8 cellular contexts compared by ENCODE assay signal in genomic region chr10:56360583-56360966, GRCh38. TPM values are rescaled to one million over a fixed set of nuclear protein-coding genes. Genes with fewer than 3 reads are reported as not detected.
A peak's percentile ranks its signal among the peaks of the same experiment; 100 is the strongest.
DNase-seq lines count a peak whose midpoint lies in the region; ATAC-seq, FAIRE-seq and TF ChIP-seq lines count a peak whose summit lies in the region.

No MANE protein-coding gene starts in this region.

- peaks cover 56% of the 10 kb centered on the region for H3K4me1 Mint-ChIP-seq in activated CD4-positive, alpha-beta T cell treated with anti-CD3 and anti-CD28 coated beads, Interleukin-2, amount 10 ng/mL, durations not matched to agents 7 days and 5 days
- H3K4me1 Mint-ChIP-seq in activated naive CD8-positive, alpha-beta T cell treated with anti-CD3 and anti-CD28 coated beads, Interleukin-2, amount 50 U/mL, for 24 hours, result peaks cover 41% of the 10 kb centered on the region

- TF ChIP-seq EP300 in HepG2 (IDR thresholded peaks at IDR 0.05; ENCODE audit: low read depth in 2 of 2, low read length in 2 of 2), result no peak
- TF ChIP-seq EP300 in HepG2 (CRISPR knock-in tag; IDR thresholded peaks at IDR 0.05; ENCODE audit: borderline replicate concordance), result no peak

- no peak for TF ChIP-seq RAD21 in HepG2 (CRISPR knock-in tag; IDR thresholded peaks at IDR 0.05)

- H3K27ac Mint-ChIP-seq in activated CD4-positive, alpha-beta T cell treated with anti-CD3 and anti-CD28 coated beads, Interleukin-2, amount 10 ng/mL, durations not matched to agents 7 days and 5 days, result peak overlapping the region; percentile 95
- H3K27ac Mint-ChIP-seq in activated naive CD8-positive, alpha-beta T cell treated with anti-CD3 and anti-CD28 coated beads, Interleukin-2, amount 50 U/mL, for 24 hours, result peak overlapping the region; percentile 91

- peaks cover 35% of the 10 kb centered on the region for H3K36me3 Mint-ChIP-seq in activated CD4-positive, alpha-beta T cell treated with anti-CD3 and anti-CD28 coated beads, Interleukin-2, amount 10 ng/mL, durations not matched to agents 7 days and 5 days (ENCODE audit: low read depth)
- peaks cover 43% of the 10 kb centered on the region for H3K36me3 Mint-ChIP-seq in activated naive CD8-positive, alpha-beta T cell treated with anti-CD3 and anti-CD28 coated beads, Interleukin-2, amount 50 U/mL, for 24 hours (ENCODE audit: low read depth)

- H3K79me2 ChIP-seq in HepG2 (ENCODE audit: insufficient read depth, low read length), result peaks cover 13% of the 10 kb centered on the region

- H3K36me3 ChIP-seq in HepG2 (replicated peaks in 1 of 2; ENCODE audit: control insufficient read depth in 1 of 2, insufficient read depth in 2 of 2, low read length in 2 of 2), result peaks cover 1 to 13% of the 10 kb centered on the region in 2 experiments; a peak in 1 of 5 replicates
- H3K36me3 ChIP-seq in thymus (ENCODE audit: control insufficient read depth, insufficient read depth), result peaks cover 3% of the 10 kb centered on the region

- peak overlapping the region; percentile 83 for H3K4me2 ChIP-seq in HepG2 (ENCODE audit: low read depth, low read length)

- no peak for TF ChIP-seq POLR2A in HepG2 (IDR thresholded peaks at IDR 0.05; ENCODE audit: insufficient read depth in 1 of 2, low read depth in 2 of 2, low read length in 2 of 2)

- no peak for ATAC-seq in activated naive CD8-positive, alpha-beta T cell treated with anti-CD3 and anti-CD28 coated beads, Interleukin-2, amount 50 U/mL, for 24 hours
- ATAC-seq in HepG2 (no peak), HG02870 (IDR thresholded peaks at IDR 0.05; ENCODE audit: unreplicated experiment) (no peak), HG02884 (IDR thresholded peaks at IDR 0.05; ENCODE audit: unreplicated experiment) (no peak)

- FAIRE-seq in HepG2 (lab: Jason Lieb, UNC), result no peak

- BruUV-seq in HepG2 (replicated peaks; lab: Mats Ljungman, UMichigan), result TSS peak; percentile 68

- no peaks in the 10 kb centered on the region for H3K9me3 Mint-ChIP-seq in activated CD4-positive, alpha-beta T cell treated with anti-CD3 and anti-CD28 coated beads, Interleukin-2, amount 10 ng/mL, durations not matched to agents 7 days and 5 days
- no peaks in the 10 kb centered on the region for H3K9me3 Mint-ChIP-seq in activated naive CD8-positive, alpha-beta T cell treated with anti-CD3 and anti-CD28 coated beads, Interleukin-2, amount 50 U/mL, for 24 hours

- TF ChIP-seq CTCF in HepG2 (CRISPR knock-in tag; IDR thresholded peaks at IDR 0.05), result no peak

- intact Hi-C loops in HepG2 (cut with micrococcal nuclease; ENCODE audit: unreplicated experiment), result no loop called here

- peak overlapping the region; percentile 28 for H3K27ac ChIP-seq in HepG2 (ENCODE audit: extremely low read length, insufficient read depth, low read length)
- H3K27ac ChIP-seq in thymus (ENCODE audit: low read depth), result no peak overlapping the region

- H3K4me3 ChIP-seq in HepG2 (replicated peaks in 1 of 3; ENCODE audit: insufficient read depth in 1 of 3, low read depth in 2 of 3, low read length in 3 of 3), result peak overlapping the region; percentile 58 to 87 (median 81)
- peak overlapping the region; percentile 72 for H3K4me3 ChIP-seq in thymus (ENCODE audit: low read length)

- H3K27me3 Mint-ChIP-seq in activated CD4-positive, alpha-beta T cell treated with anti-CD3 and anti-CD28 coated beads, Interleukin-2, amount 10 ng/mL, durations not matched to agents 7 days and 5 days, result no peaks in the 10 kb centered on the region
- no peaks in the 10 kb centered on the region for H3K27me3 Mint-ChIP-seq in activated naive CD8-positive, alpha-beta T cell treated with anti-CD3 and anti-CD28 coated beads, Interleukin-2, amount 50 U/mL, for 24 hours

- H3K9me3 ChIP-seq in HepG2 (ENCODE audit: low read length) (no peaks in the 10 kb centered on the region), thymus (ENCODE audit: control insufficient read depth) (no peaks in the 10 kb centered on the region)

- H3K27me3 ChIP-seq in HepG2 (ENCODE audit: control insufficient read depth in 1 of 2, insufficient read depth in 2 of 2, low read length in 2 of 2), result no peaks in the 10 kb centered on the region; a peak in 1 of 5 replicates
- H3K27me3 ChIP-seq in thymus (ENCODE audit: control insufficient read depth, insufficient read depth), result no peaks in the 10 kb centered on the region

- CTCF ChIA-PET in activated CD4-positive, alpha-beta T cell treated with anti-CD3 and anti-CD28 coated beads, Interleukin-2, amount 10 ng/mL, durations not matched to agents 7 days and 5 days (lab: Charles Lee), result no interaction called here
- CTCF ChIA-PET in HepG2 (lab: Yijun Ruan, JAX; ENCODE audit: low intra/inter-chr PET ratio, low total read pairs), result no interaction called here

- 5% methylated on average over 6 of the region's 6 CpGs for WGBS in HepG2 (ENCODE audit: low lambda C conversion rate)
- 17% methylated on average over 6 of the region's 6 CpGs for WGBS in thymus

- in situ Hi-C loops in HepG2 (cut with HindIII; ENCODE audit: extremely low pct_ligation_motif_present, low pct_unique_long_range_greater_than_20kb), result no loop called here

- H3K4me1 ChIP-seq in HepG2 (ENCODE audit: insufficient read depth, low read length) (peaks cover 29% of the 10 kb centered on the region), thymus (ENCODE audit: control insufficient read depth, insufficient read depth, low read length) (peaks cover 11% of the 10 kb centered on the region)

- DNase-seq in activated CD4-positive, alpha-beta T cell treated with anti-CD3 and anti-CD28 coated beads, Interleukin-2, amount 10 ng/mL, durations not matched to agents 7 days and 5 days, result no peak
- no peak for DNase-seq in activated CD4-positive, alpha-beta T cell treated with anti-CD3 and anti-CD28 coated beads for 4 hours
- no peak for DNase-seq in activated naive CD8-positive, alpha-beta T cell treated with anti-CD3 and anti-CD28 coated beads, Interleukin-2, amount 50 U/mL, for 24 hours
- DNase-seq in HepG2 (ENCODE audit: low spot score) (no peak), superior temporal gyrus (ENCODE audit: extremely low spot score) (no peak)

- H2AFZ ChIP-seq in HepG2 (ENCODE audit: low read length), result peak overlapping the region; percentile 2

- peak overlapping the region; percentile 98 for H3K4me3 Mint-ChIP-seq in activated CD4-positive, alpha-beta T cell treated with anti-CD3 and anti-CD28 coated beads, Interleukin-2, amount 10 ng/mL, durations not matched to agents 7 days and 5 days
- peak overlapping the region; percentile 97 for H3K4me3 Mint-ChIP-seq in activated naive CD8-positive, alpha-beta T cell treated with anti-CD3 and anti-CD28 coated beads, Interleukin-2, amount 50 U/mL, for 24 hours

- peak overlapping the region; percentile 74 for H3K9ac ChIP-seq in HepG2 (ENCODE audit: insufficient read depth, low read depth, low read length)

- no peaks in the 10 kb centered on the region for H4K20me1 ChIP-seq in HepG2 (ENCODE audit: insufficient read depth, low read length)

- POLR2A ChIA-PET in activated CD4-positive, alpha-beta T cell treated with anti-CD3 and anti-CD28 coated beads, Interleukin-2, amount 10 ng/mL, durations not matched to agents 7 days and 5 days (lab: Charles Lee), result interaction anchor here (0.9 kb wide), 1 partner anchor 11 kb away, joined by 5 read pairs; no protein-coding TSS in a partner anchor
- POLR2A ChIA-PET in HepG2 (lab: Yijun Ruan, JAX), result no interaction called here

TF ChIP-seq in HepG2, 621 proteins besides CTCF, POLR2A, EP300 and RAD21:
- TF ChIP-seq CSRNP1 (CRISPR knock-in tag; IDR thresholded peaks at IDR 0.05), result 0 out of 2 replicates have a peak, but pooled peaks have one; percentile 33
- no peak for TF ChIP-seq ZNF253 (CRISPR knock-in tag; IDR thresholded peaks at IDR 0.05; ENCODE audit: borderline replicate concordance)
- no peak for TF ChIP-seq SMARCC2 (IDR thresholded peaks at IDR 0.05)
- TF ChIP-seq ARID2 (CRISPR knock-in tag; IDR thresholded peaks at IDR 0.05; ENCODE audit: borderline replicate concordance), result 0 out of 2 replicates have a peak, but pooled peaks have one; percentile 2
TF ChIP-seq in HepG2: peak in this region for 2.

RNA-seq across cellular contexts. Expression of gene ZWINT, which starts 0.5 kb away (rescaled TPM):
- 100 to 1,000 TPM in 1 of 2 experiments, 10 to 100 TPM in 1; 95.5 to 102 TPM for total RNA-seq in activated CD4-positive, alpha-beta T cell treated with anti-CD3 and anti-CD28 coated beads, Interleukin-2, amount 10 ng/mL, durations not matched to agents 7 days and 5 days
- 121 and 166 TPM in 2 replicates for total RNA-seq in HepG2 (2016; rRNA removed; fragmentation: Illumina TruSeq; extraction: Trizol)
- 12.2 and 14.3 TPM in 2 replicates for total RNA-seq in HepG2 (2016; cell fraction: cytosol; rRNA removed; fragmentation: Illumina TruSeq; extraction: Trizol; ENCODE audit: low read depth)
- total RNA-seq in HepG2 (2016; cell fraction: insoluble cytoplasmic fraction; rRNA removed; fragmentation: Illumina TruSeq; extraction: Trizol), result 132 and 175 TPM in 2 replicates
- 32.4 and 39.4 TPM in 2 replicates for total RNA-seq in HepG2 (2016; cell fraction: membrane; rRNA removed; fragmentation: Illumina TruSeq; extraction: Trizol)
- 72.9 and 78.8 TPM in 2 replicates for total RNA-seq in HepG2 (2016; cell fraction: nucleus; rRNA removed; fragmentation: Illumina TruSeq; extraction: Trizol)
- polyA plus RNA-seq in HepG2 (2011; rRNA removed), result 19.2 and 27.3 TPM in 2 replicates
- 14.3 and 22.5 TPM in 2 replicates for polyA plus RNA-seq in HepG2 (2011; cell fraction: cytosol; rRNA removed)
- 27.4 and 39.1 TPM in 2 replicates for polyA plus RNA-seq in HepG2 (2011; cell fraction: nucleus; rRNA removed)
- polyA plus RNA-seq in HepG2 (2012), result 9.7 and 29.4 TPM in 2 replicates
- 9.7 and 11.3 TPM in 2 replicates for polyA plus RNA-seq in HepG2 (2016; cell fraction: cytosol; fragmentation: Illumina TruSeq; extraction: Trizol; ENCODE audit: low read depth)
- polyA plus RNA-seq in HepG2 (2016; cell fraction: insoluble cytoplasmic fraction; fragmentation: Illumina TruSeq; extraction: Trizol; ENCODE audit: low read depth), result 158 and 190 TPM in 2 replicates
- 23.0 and 26.3 TPM in 2 replicates for polyA plus RNA-seq in HepG2 (2016; cell fraction: membrane; fragmentation: Illumina TruSeq; extraction: Trizol; ENCODE audit: low read depth)
- 126 and 134 TPM in 2 replicates for polyA plus RNA-seq in HepG2 (2016; cell fraction: nucleus; fragmentation: Illumina TruSeq; extraction: Trizol; ENCODE audit: insufficient read depth, low read depth)
- polyA minus RNA-seq in HepG2 (2011; rRNA and poly(A)+ RNA removed; ENCODE audit: low replicate concordance), result 8.1 and 66.6 TPM in 2 replicates
- polyA minus RNA-seq in HepG2 (2011; cell fraction: cytosol; rRNA and poly(A)+ RNA removed), result 6.3 and 10.3 TPM in 2 replicates
- polyA minus RNA-seq in HepG2 (2011; cell fraction: nucleus; rRNA and poly(A)+ RNA removed), result 17.3 and 23.2 TPM in 2 replicates
- 7.8 TPM for polyA plus RNA-seq in thymus
